ENCODE assay signal across 10 cellular contexts in genomic region chr15:63483521-63484371, GRCh38. TPM values are rescaled to one million over a fixed set of nuclear protein-coding genes. Genes with fewer than 3 reads are reported as not detected.
DNase-seq lines count a peak whose midpoint lies in the region; ATAC-seq and TF ChIP-seq lines count a peak whose summit lies in the region.
"Had no signal": no experiment of that assay in that cellular context is flagged by ENCODE, and none has a peak within 500 bp of the region (broad histone marks: within the 10 kb centered on the region; RNA-seq: fewer than 3 reads in every experiment).

No MANE protein-coding gene starts in this region.

- H3K27ac Mint-ChIP-seq in activated naive CD8-positive, alpha-beta T cell treated with anti-CD3 and anti-CD28 coated beads for 36 hours, result peak overlapping the region; percentile 86
- peak overlapping the region; percentile 90 for H3K27ac Mint-ChIP-seq in memory B cell

- peaks cover 74% of the 10 kb centered on the region for H3K4me1 Mint-ChIP-seq in activated naive CD8-positive, alpha-beta T cell treated with anti-CD3 and anti-CD28 coated beads for 36 hours
- H3K4me1 Mint-ChIP-seq in memory B cell, result peaks cover 39% of the 10 kb centered on the region

- CTCF ChIA-PET in GM10248 (lab: Yijun Ruan, JAX), result interaction anchor here (1.3 to 9.5 kb wide), 6 partner anchors 9 to 126 kb away, joined by 3 to 95 read pairs (median 26); partner anchors contain the start of gene USP3

- H3K27me3 Mint-ChIP-seq in activated naive CD8-positive, alpha-beta T cell treated with anti-CD3 and anti-CD28 coated beads for 36 hours, result no peaks in the 10 kb centered on the region
- H3K27me3 Mint-ChIP-seq in memory B cell, result no peaks in the 10 kb centered on the region

- POLR2A ChIA-PET in GM10248 (lab: Yijun Ruan, JAX), result interaction anchor here (1.4 to 1.5 kb wide), 2 partner anchors 9 to 21 kb away, joined by 4 to 5 read pairs; no protein-coding TSS in a partner anchor

- peak; percentile 45 for DNase-seq in GM10248 (ENCODE audit: extremely low spot score)
- DNase-seq in MV-4-11 (lab: John Stamatoyannopoulos, UW), result peak; percentile 67
- DNase-seq in activated naive CD8-positive, alpha-beta T cell treated with anti-CD3 and anti-CD28 coated beads for 36 hours, result no peak
- no peak for DNase-seq in memory B cell (ENCODE audit: low spot score in 2 of 2)
- no peak for DNase-seq in posterior cingulate gyrus
- no peak for DNase-seq in NCI-H748 treated with DMSO at 0.1 percent for 48 hours (lab: John Stamatoyannopoulos, UW)
- DNase-seq: body of pancreas, heart right ventricle had no signal

- ATAC-seq in memory B cell (ENCODE audit: low read depth) (no peak), GM18873 (IDR thresholded peaks at IDR 0.05; ENCODE audit: low FRiP score, unreplicated experiment) (no peak), HG02840 (IDR thresholded peaks at IDR 0.05; ENCODE audit: low FRiP score, unreplicated experiment) (no peak)
- ATAC-seq: body of pancreas, heart right ventricle had no signal

- TF ChIP-seq CTCF in GM10248 (IDR thresholded peaks at IDR 0.05; ENCODE audit: control extremely low read depth, extremely low read depth, low read depth, missing control alignments), result no peak

- intact Hi-C loops in posterior cingulate gyrus (cut with DNase I), result no loop called here

- no peaks in the 10 kb centered on the region for H3K36me3 Mint-ChIP-seq in activated naive CD8-positive, alpha-beta T cell treated with anti-CD3 and anti-CD28 coated beads for 36 hours
- no peaks in the 10 kb centered on the region for H3K36me3 Mint-ChIP-seq in memory B cell

- no peak overlapping the region for H3K4me3 Mint-ChIP-seq in activated naive CD8-positive, alpha-beta T cell treated with anti-CD3 and anti-CD28 coated beads for 36 hours
- peak overlapping the region; percentile 60 for H3K4me3 Mint-ChIP-seq in memory B cell

- H3K9me3 Mint-ChIP-seq in activated naive CD8-positive, alpha-beta T cell treated with anti-CD3 and anti-CD28 coated beads for 36 hours, result no peaks in the 10 kb centered on the region
- no peaks in the 10 kb centered on the region for H3K9me3 Mint-ChIP-seq in memory B cell

RNA-seq across cellular contexts. Expression of gene USP3, which starts 20.6 kb away (rescaled TPM):
- total RNA-seq in activated naive CD8-positive, alpha-beta T cell treated with anti-CD3 and anti-CD28 coated beads for 36 hours, result 10 to 100 TPM; 42.2 to 46.0 TPM

Comparison
In these comparisons a context has a peak if more than half of its experiments do, and no peak if none do; other contexts are left out.
1. DNase-seq: peak in GM10248 (single experiment) and MV-4-11 (single experiment); none in activated naive CD8-positive, alpha-beta T cell treated with anti-CD3 and anti-CD28 coated beads for 36 hours (single experiment), memory B cell (0 of 2), posterior cingulate gyrus (0 of 10) and NCI-H748 treated with DMSO at 0.1 percent for 48 hours (single experiment).